In genomic region chr1:247440001-247440620, GRCh38 we compare ENCODE assay signal across 1 cellular context.
TF ChIP-seq lines count a peak whose summit lies in the region.

No MANE protein-coding gene starts in this region.

TF ChIP-seq in GM12878, 131 proteins besides CTCF, POLR2A, EP300 and RAD21 (continued from another document):
- TF ChIP-seq MEF2A (IDR thresholded peaks at IDR 0.05; ENCODE audit: insufficient read depth, low read depth, low read length) (peak; percentile 83), ETV6 (conservative IDR thresholded peaks at IDR 0.05 in 1 of 2, IDR thresholded peaks at IDR 0.05 in 1 of 2; ENCODE audit: borderline replicate concordance in 1 of 2, low read depth in 1 of 2) (peak in 1 of 2 experiments; percentile 81; a peak in 2 of 4 replicates), EED (IDR thresholded peaks at IDR 0.05; ENCODE audit: low read depth) (peak; percentile 86; the same call in 1 of the 2 replicates), SMC3 (IDR thresholded peaks at IDR 0.05; ENCODE audit: borderline replicate concordance, low read length) (no peak), FOXM1 (IDR thresholded peaks at IDR 0.05; ENCODE audit: low read depth, low read length) (peak; percentile 86), CREB1 (IDR thresholded peaks at IDR 0.05; ENCODE audit: low read depth) (peak; percentile 56; the same call in 1 of the 2 replicates), SREBF2 (IDR thresholded peaks at IDR 0.05; ENCODE audit: low read length) (no peak), MYC (IDR thresholded peaks at IDR 0.05; ENCODE audit: insufficient read depth, insufficient read length, insufficient replicate concordance, low read length, severe bottlenecking) (no peak), ZNF384 (IDR thresholded peaks at IDR 0.05; ENCODE audit: borderline replicate concordance, low read depth, low read length) (peak; percentile 53; the same call in 1 of the 2 replicates), RBBP5 (conservative IDR thresholded peaks at IDR 0.05) (no peak), ZNF274 (IDR thresholded peaks at IDR 0.05; ENCODE audit: insufficient read depth, insufficient read length) (no peak), TCF12 (IDR thresholded peaks at IDR 0.05; ENCODE audit: low read depth, low read length) (peak; percentile 69; the same call in 1 of the 2 replicates), PAX5 (IDR thresholded peaks at IDR 0.05; ENCODE audit: borderline replicate concordance, low read depth, low read length) (peak; percentile 95), BCL11A (IDR thresholded peaks at IDR 0.05; ENCODE audit: low read depth, low read length) (peak; percentile 94), TARDBP (IDR thresholded peaks at IDR 0.05; ENCODE audit: borderline replicate concordance) (0 out of 2 replicates have a peak, but pooled peaks have one; percentile 12), MTA3 (IDR thresholded peaks at IDR 0.05; ENCODE audit: borderline replicate concordance, low read length) (no peak), NBN (IDR thresholded peaks at IDR 0.05) (peak; percentile 90), ZBED1 (IDR thresholded peaks at IDR 0.05; ENCODE audit: borderline replicate concordance) (peak; percentile 66; the same call in 1 of the 2 replicates), JUND (IDR thresholded peaks at IDR 0.05; ENCODE audit: low read depth, low read length) (no peak), BRCA1 (IDR thresholded peaks at IDR 0.05; ENCODE audit: low read depth, low read length) (no peak), HCFC1 (IDR thresholded peaks at IDR 0.05; ENCODE audit: low read length) (no peak), BHLHE40 (IDR thresholded peaks at IDR 0.05; ENCODE audit: borderline replicate concordance in 1 of 2, low read depth in 2 of 2, low read length in 1 of 2) (peak; percentile 74 to 86), FOS (IDR thresholded peaks at IDR 0.05; ENCODE audit: borderline replicate concordance, extremely low read depth, insufficient read length) (no peak), BMI1 (IDR thresholded peaks at IDR 0.05; ENCODE audit: borderline replicate concordance) (peak; percentile 75; the same call in 1 of the 2 replicates), GABPA (IDR thresholded peaks at IDR 0.05; ENCODE audit: low read depth) (0 out of 2 replicates have a peak, but pooled peaks have one; percentile 22), PBX3 (IDR thresholded peaks at IDR 0.05; ENCODE audit: insufficient replicate concordance, low read depth, low read length) (peak; percentile 2), TCF7 (IDR thresholded peaks at IDR 0.05; ENCODE audit: borderline replicate concordance) (peak; percentile 45; the same call in 1 of the 2 replicates), NFIC (IDR thresholded peaks at IDR 0.05; ENCODE audit: low read depth, low read length) (peak; percentile 88), STAT1 (conservative IDR thresholded peaks at IDR 0.05) (no peak), CBFB (IDR thresholded peaks at IDR 0.05; ENCODE audit: low read depth) (peak; percentile 39; the same call in 1 of the 2 replicates), NRF1 (conservative IDR thresholded peaks at IDR 0.05; ENCODE audit: low read depth, low read length) (no peak), CBX3 (IDR thresholded peaks at IDR 0.05; ENCODE audit: borderline replicate concordance, low read depth) (no peak), CHD4 (IDR thresholded peaks at IDR 0.05) (no peak), BCLAF1 (IDR thresholded peaks at IDR 0.05) (no peak)
- TF ChIP-seq, protein P1, sequence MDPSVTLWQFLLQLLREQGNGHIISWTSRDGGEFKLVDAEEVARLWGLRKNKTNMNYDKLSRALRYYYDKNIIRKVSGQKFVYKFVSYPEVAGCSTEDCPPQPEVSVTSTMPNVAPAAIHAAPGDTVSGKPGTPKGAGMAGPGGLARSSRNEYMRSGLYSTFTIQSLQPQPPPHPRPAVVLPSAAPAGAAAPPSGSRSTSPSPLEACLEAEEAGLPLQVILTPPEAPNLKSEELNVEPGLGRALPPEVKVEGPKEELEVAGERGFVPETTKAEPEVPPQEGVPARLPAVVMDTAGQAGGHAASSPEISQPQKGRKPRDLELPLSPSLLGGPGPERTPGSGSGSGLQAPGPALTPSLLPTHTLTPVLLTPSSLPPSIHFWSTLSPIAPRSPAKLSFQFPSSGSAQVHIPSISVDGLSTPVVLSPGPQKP (IDR thresholded peaks at IDR 0.05; ENCODE audit: low read depth, low read length) = 0 out of 2 replicates have a peak, but pooled peaks have one; percentile 14
- TF ChIP-seq, protein P2, sequence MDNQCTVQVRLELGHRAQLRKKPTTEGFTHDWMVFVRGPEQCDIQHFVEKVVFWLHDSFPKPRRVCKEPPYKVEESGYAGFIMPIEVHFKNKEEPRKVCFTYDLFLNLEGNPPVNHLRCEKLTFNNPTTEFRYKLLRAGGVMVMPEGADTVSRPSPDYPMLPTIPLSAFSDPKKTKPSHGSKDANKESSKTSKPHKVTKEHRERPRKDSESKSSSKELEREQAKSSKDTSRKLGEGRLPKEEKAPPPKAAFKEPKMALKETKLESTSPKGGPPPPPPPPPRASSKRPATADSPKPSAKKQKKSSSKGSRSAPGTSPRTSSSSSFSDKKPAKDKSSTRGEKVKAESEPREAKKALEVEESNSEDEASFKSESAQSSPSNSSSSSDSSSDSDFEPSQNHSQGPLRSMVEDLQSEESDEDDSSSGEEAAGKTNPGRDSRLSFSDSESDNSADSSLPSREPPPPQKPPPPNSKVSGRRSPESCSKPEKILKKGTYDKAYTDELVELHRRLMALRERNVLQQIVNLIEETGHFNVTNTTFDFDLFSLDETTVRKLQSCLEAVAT (IDR thresholded peaks at IDR 0.05) = peak; percentile 55; the same call in 1 of the 2 replicates
